1 cellular context compared by ENCODE assay signal in genomic region chr17:81636505-81637288, GRCh38.
TF ChIP-seq lines count a peak whose summit lies in the region.

NPLOC4 (minus strand) TSS chr17:81637112; CDS start chr17:81636930, 182 bp downstream.
TSPAN10 (plus strand) TSS chr17:81637196; CDS start chr17:81642413, 5,217 bp downstream.

TF ChIP-seq in WTC11, 78 proteins besides CTCF, POLR2A, EP300 and RAD21 (continued from another document):
- TF ChIP-seq, protein P1, sequence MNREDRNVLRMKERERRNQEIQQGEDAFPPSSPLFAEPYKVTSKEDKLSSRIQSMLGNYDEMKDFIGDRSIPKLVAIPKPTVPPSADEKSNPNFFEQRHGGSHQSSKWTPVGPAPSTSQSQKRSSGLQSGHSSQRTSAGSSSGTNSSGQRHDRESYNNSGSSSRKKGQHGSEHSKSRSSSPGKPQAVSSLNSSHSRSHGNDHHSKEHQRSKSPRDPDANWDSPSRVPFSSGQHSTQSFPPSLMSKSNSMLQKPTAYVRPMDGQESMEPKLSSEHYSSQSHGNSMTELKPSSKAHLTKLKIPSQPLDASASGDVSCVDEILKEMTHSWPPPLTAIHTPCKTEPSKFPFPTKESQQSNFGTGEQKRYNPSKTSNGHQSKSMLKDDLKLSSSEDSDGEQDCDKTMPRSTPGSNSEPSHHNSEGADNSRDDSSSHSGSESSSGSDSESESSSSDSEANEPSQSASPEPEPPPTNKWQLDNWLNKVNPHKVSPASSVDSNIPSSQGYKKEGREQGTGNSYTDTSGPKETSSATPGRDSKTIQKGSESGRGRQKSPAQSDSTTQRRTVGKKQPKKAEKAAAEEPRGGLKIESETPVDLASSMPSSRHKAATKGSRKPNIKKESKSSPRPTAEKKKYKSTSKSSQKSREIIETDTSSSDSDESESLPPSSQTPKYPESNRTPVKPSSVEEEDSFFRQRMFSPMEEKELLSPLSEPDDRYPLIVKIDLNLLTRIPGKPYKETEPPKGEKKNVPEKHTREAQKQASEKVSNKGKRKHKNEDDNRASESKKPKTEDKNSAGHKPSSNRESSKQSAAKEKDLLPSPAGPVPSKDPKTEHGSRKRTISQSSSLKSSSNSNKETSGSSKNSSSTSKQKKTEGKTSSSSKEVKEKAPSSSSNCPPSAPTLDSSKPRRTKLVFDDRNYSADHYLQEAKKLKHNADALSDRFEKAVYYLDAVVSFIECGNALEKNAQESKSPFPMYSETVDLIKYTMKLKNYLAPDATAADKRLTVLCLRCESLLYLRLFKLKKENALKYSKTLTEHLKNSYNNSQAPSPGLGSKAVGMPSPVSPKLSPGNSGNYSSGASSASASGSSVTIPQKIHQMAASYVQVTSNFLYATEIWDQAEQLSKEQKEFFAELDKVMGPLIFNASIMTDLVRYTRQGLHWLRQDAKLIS (CRISPR knock-in tag; IDR thresholded peaks at IDR 0.05; ENCODE audit: borderline replicate concordance): no peak
- TF ChIP-seq CREM (CRISPR knock-in tag; IDR thresholded peaks at IDR 0.05): no peak; the same call in 1 of the 2 replicates
- no peak for TF ChIP-seq EMX1 (CRISPR knock-in tag; IDR thresholded peaks at IDR 0.05)
- TF ChIP-seq, protein P2, sequence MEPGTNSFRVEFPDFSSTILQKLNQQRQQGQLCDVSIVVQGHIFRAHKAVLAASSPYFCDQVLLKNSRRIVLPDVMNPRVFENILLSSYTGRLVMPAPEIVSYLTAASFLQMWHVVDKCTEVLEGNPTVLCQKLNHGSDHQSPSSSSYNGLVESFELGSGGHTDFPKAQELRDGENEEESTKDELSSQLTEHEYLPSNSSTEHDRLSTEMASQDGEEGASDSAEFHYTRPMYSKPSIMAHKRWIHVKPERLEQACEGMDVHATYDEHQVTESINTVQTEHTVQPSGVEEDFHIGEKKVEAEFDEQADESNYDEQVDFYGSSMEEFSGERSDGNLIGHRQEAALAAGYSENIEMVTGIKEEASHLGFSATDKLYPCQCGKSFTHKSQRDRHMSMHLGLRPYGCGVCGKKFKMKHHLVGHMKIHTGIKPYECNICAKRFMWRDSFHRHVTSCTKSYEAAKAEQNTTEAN (CRISPR knock-in tag; IDR thresholded peaks at IDR 0.05): 0 out of 2 replicates have a peak, but pooled peaks have one; percentile 56
- TF ChIP-seq SP1 (CRISPR knock-in tag; conservative IDR thresholded peaks at IDR 0.05): peak; percentile 94
- TF ChIP-seq MXD4 (CRISPR knock-in tag; IDR thresholded peaks at IDR 0.05; ENCODE audit: borderline replicate concordance): no peak
- TF ChIP-seq RORB (CRISPR knock-in tag; IDR thresholded peaks at IDR 0.05): no peak
- no peak for TF ChIP-seq KAT7 (CRISPR knock-in tag; IDR thresholded peaks at IDR 0.05; ENCODE audit: borderline replicate concordance)
